Comparison of ENCODE assay signal across 9 cellular contexts in the genomic region with DNA sequence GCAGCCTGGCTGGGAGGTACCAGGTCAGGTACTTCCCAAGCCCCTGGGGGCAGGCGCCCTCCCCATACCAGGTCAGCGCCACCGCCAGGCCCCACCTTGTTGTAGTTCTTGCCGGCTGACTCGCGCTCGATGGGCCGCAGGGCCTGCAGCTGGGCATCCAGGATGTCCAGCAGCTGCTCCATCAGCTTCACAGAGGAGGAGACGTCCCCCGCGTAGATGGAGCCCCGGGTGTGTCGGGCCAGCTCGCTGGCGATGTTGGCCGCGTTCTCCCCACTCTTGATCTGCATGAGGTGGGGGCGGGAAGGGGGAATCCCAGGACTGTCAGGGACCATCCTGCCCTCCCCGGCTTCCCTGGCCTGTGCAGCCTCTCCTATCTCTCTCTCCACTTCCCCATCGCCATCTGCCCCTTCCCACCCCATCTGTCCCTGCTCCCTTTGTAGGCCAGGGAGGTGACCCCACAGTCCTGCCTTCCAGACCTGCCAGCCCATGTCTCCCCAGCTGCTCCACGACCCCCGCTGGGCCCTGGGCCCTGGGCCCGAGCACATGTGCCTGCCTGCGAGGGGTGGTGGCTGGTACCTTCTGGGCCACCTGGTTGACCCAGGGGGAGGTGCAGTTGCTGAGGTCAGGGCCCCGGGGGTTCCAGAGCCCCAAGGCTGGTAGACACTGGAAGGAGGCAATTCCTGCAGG.
"Had no signal": no experiment of that assay in that cellular context is flagged by ENCODE, and none has a peak within 500 bp of the region (broad histone marks: within the 10 kb centered on the region; RNA-seq: fewer than 3 reads in every experiment).

No MANE protein-coding gene starts in this region.

- H3K27ac ChIP-seq: suprapubic skin had no signal

- H3K4me3 ChIP-seq: suprapubic skin had no signal

- H3K27me3 ChIP-seq: suprapubic skin had no signal

- FAIRE-seq: endometrium had no signal

- H3K9me3 ChIP-seq: suprapubic skin had no signal

- DNase-seq: activated CD4-positive, alpha-beta T cell treated with anti-CD3 and anti-CD28 coated beads for 48 hours; activated T-cell treated with anti-CD3 and anti-CD28 coated beads for 4 hours; amniotic stem cell; hypothalamus; nephron progenitor cell; stimulated activated CD4-positive, alpha-beta T cell treated with anti-CD3 and anti-CD28 coated beads, Interleukin-12 subunit alpha, Interleukin-12 subunit beta, amount 100 ng/mL, for 4 hours; stimulated activated naive CD8-positive, alpha-beta T cell treated with anti-CD3 and anti-CD28 coated beads, Interleukin-15, Interleukin-2, amounts not matched to agents 100 U/mL and 50 U/mL, for 24 hours had no signal

- H3K4me1 ChIP-seq: suprapubic skin had no signal
